Comparison of ENCODE assay signal across 21 cellular contexts in the genomic region with DNA sequence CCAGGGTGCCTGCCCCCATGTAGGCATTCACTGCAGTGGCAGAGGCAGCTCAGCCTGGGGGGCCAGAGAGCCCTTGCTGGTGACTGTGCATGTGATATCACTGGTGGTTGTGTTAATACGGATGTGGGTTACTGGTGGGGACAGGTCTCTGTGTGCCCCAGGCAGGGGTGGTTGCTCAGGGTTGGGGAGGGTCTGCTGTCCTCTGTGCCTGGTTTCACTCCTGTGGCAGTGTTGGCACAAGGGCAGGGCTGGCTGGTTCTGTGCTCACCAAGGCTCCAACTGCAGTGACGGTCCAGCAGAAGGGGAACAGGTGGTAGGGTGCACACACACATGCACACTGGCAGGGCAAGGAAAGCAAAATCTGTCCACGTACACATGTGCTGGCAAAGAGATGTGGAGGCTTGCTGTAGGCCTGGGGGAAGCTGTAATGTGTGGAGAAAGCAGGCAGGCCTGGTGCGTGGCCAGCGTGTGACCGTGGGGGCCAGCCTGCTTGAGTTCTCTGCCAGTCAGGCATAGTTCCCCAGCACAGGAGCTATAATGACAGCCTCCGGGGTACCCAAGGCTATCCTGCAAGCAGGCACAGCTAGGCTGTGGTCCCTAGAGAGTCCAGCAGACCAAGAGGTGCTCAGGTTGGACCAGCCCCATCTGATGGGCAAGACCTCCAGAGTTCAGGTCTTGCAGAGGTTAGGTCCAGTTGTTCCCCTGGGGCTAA.
A peak's percentile ranks its signal among the peaks of the same experiment; 100 is the strongest.
DNase-seq lines count a peak whose midpoint lies in the region; ATAC-seq and TF ChIP-seq lines count a peak whose summit lies in the region.
"Had no signal": no experiment of that assay in that cellular context is flagged by ENCODE, and none has a peak within 500 bp of the region (broad histone marks: within the 10 kb centered on the region; RNA-seq: fewer than 3 reads in every experiment).

No MANE protein-coding gene starts in this region.

- DNase-seq in DMS 273 (lab: John Stamatoyannopoulos, UW; ENCODE audit: unreplicated experiment) (peak; percentile 40), DMS 273 treated with DMSO at 0.1 percent for 48 hours (lab: John Stamatoyannopoulos, UW) (no peak), NCI-H1694 treated with DMSO at 0.1 percent for 48 hours (lab: John Stamatoyannopoulos, UW) (peak; percentile 58), left ventricle myocardium superior (no peak), progenitor cell of endocrine pancreas (ENCODE audit: low spot score, unreplicated experiment) (no peak), GOT3 (lab: John Stamatoyannopoulos, UW) (no peak), sciatic nerve (ENCODE audit: low spot score) (no peak)
- no peak for DNase-seq in activated CD4-positive, alpha-beta T cell treated with anti-CD3 and anti-CD28 coated beads, Interleukin-2, amount 50 U/mL, for 1 hour
- DNase-seq: Caco-2, H9, Karpas-422, MG63, NCI-H1048, NCI-H2227 treated with DMSO at 0.1 percent for 48 hours, NCI-H524, NCI-H82, OCI-M1, SHP77 treated with DMSO at 0.1 percent for 48 hours, SK-N-SH had no signal

- no peak overlapping the region for H3K4me3 Mint-ChIP-seq in progenitor cell of endocrine pancreas (ENCODE audit: low read depth)
- H3K4me3 Mint-ChIP-seq: B cell, H9, IgD-negative memory B cell had no signal

- ATAC-seq in left ventricle myocardium superior = peak; percentile 47
- no peak for ATAC-seq in sciatic nerve

- H3K27ac Mint-ChIP-seq in progenitor cell of endocrine pancreas = peak overlapping the region; percentile 30
- H3K27ac Mint-ChIP-seq: B cell had no signal

- no peak for TF ChIP-seq CTCF in progenitor cell of endocrine pancreas (IDR thresholded peaks at IDR 0.05; ENCODE audit: unreplicated experiment)

- H3K36me3 Mint-ChIP-seq in progenitor cell of endocrine pancreas (ENCODE audit: insufficient read depth) = peaks cover 22% of the 10 kb centered on the region

- peaks cover 14% of the 10 kb centered on the region for H3K4me1 Mint-ChIP-seq in progenitor cell of endocrine pancreas (ENCODE audit: low read depth)
- H3K4me1 Mint-ChIP-seq: B cell had no signal

- peaks cover 18% of the 10 kb centered on the region for H3K9me3 Mint-ChIP-seq in progenitor cell of endocrine pancreas (ENCODE audit: low read depth)
- H3K9me3 Mint-ChIP-seq: H9 had no signal

- no peaks in the 10 kb centered on the region for H3K27me3 Mint-ChIP-seq in progenitor cell of endocrine pancreas
- H3K27me3 Mint-ChIP-seq: B cell, IgD-negative memory B cell had no signal

- intact Hi-C loops in left ventricle myocardium superior (cut with micrococcal nuclease) = no loop called here
- intact Hi-C loops in sciatic nerve (cut with DNase I) = no loop called here

Comparison
In these comparisons a context has a peak if more than half of its experiments do, and no peak if none do; other contexts are left out.
1. DNase-seq: peak in DMS 273 (single experiment) and NCI-H1694 treated with DMSO at 0.1 percent for 48 hours (single experiment); none in DMS 273 treated with DMSO at 0.1 percent for 48 hours (single experiment), left ventricle myocardium superior (single experiment), progenitor cell of endocrine pancreas (single experiment), GOT3 (single experiment), activated CD4-positive, alpha-beta T cell treated with anti-CD3 and anti-CD28 coated beads, Interleukin-2, amount 50 U/mL, for 1 hour (single experiment) and sciatic nerve (single experiment).